ENCODE assay signal across 12 cellular contexts in the genomic region with DNA sequence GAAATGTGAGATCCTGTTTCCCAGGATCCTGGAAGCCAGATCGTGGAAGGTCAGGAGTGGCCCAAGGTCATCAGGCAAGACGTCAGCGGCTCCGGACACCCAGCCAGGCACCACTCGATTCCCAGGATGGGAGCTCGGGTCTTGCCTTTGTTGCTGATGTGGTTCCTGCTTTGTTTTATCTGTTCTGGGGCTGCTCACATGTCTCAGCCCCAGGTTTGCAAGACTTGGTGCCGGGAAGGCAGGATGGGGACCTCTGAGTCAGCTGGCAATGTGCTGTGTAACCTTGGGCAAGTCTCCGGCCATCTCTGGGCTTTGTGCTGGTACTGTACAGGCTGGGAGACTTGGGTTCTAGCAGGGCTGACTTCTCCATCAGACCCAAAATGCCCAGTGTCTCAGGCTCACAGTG. TPM values are rescaled to one million over a fixed set of nuclear protein-coding genes. Genes with fewer than 3 reads are reported as not detected.
DNase-seq lines count a peak whose midpoint lies in the region; ATAC-seq and TF ChIP-seq lines count a peak whose summit lies in the region.
"Had no signal": no experiment of that assay in that cellular context is flagged by ENCODE, and none has a peak within 500 bp of the region (broad histone marks: within the 10 kb centered on the region; RNA-seq: fewer than 3 reads in every experiment).

No MANE protein-coding gene starts in this region.

- H2BK12ac ChIP-seq in mesenchymal stem cell (ENCODE audit: low read length in 2 of 2): no peak overlapping the region

- peaks cover 15 to 20% of the 10 kb centered on the region in 2 donors for H3K36me3 Mint-ChIP-seq in activated naive CD4-positive, alpha-beta T cell treated with anti-CD3 and anti-CD28 coated beads, Interleukin-2, amount 50 U/mL, for 72 hours

- DNase-seq in NAMALWA (ENCODE audit: low spot score) (peak; percentile 50), mesenchymal stem cell (no peak), left ventricle myocardium inferior (no peak), posterior vena cava (ENCODE audit: low spot score) (no peak)
- DNase-seq in activated naive CD4-positive, alpha-beta T cell treated with anti-CD3 and anti-CD28 coated beads, Interleukin-2, amount 50 U/mL, for 72 hours (ENCODE audit: low spot score in 2 of 2): peak in 1 of 2 donors; percentile 70
- DNase-seq: endodermal cell, NCI-H2081 had no signal

- peak overlapping the region; percentile 90 to 100 (median 96) for H3K4me2 ChIP-seq in BLaER1 treated with 17β-estradiol and CSF1 and Interleukin-3, amounts not matched to agents 10 nM and 100 nM
- no peak overlapping the region for H3K4me2 ChIP-seq in mesenchymal stem cell (ENCODE audit: low read length, poor library complexity, severe bottlenecking)

- peak overlapping the region; percentile 66 to 87 (median 83); a peak in 20 of 22 replicates for H3K9ac ChIP-seq in BLaER1 treated with 17β-estradiol and CSF1 and Interleukin-3, amounts not matched to agents 10 nM and 100 nM
- no peak overlapping the region for H3K9ac ChIP-seq in mesenchymal stem cell (ENCODE audit: low read length)

- peak overlapping the region; percentile 92 to 98 for H3K27ac Mint-ChIP-seq in activated naive CD4-positive, alpha-beta T cell treated with anti-CD3 and anti-CD28 coated beads, Interleukin-2, amount 50 U/mL, for 72 hours
- H3K27ac Mint-ChIP-seq: endodermal cell had no signal

- no peak overlapping the region for H3K14ac ChIP-seq in mesenchymal stem cell (ENCODE audit: low read length in 2 of 2)

- no peaks in the 10 kb centered on the region for H3K9me3 ChIP-seq in BLaER1 treated with 17β-estradiol and CSF1 and Interleukin-3, amounts not matched to agents 10 nM and 100 nM (replicated peaks in 1 of 11)
- H3K9me3 ChIP-seq in mesenchymal stem cell (ENCODE audit: control insufficient read depth, low read length) (no peaks in the 10 kb centered on the region), left ventricle myocardium inferior (replicated peaks) (no peaks in the 10 kb centered on the region)
- H3K9me3 ChIP-seq: SJSA1 had no signal

- ATAC-seq in activated naive CD4-positive, alpha-beta T cell treated with anti-CD3 and anti-CD28 coated beads, Interleukin-2, amount 50 U/mL, for 72 hours: no peak
- no peak for ATAC-seq in GM18873 (IDR thresholded peaks at IDR 0.05; ENCODE audit: low FRiP score, unreplicated experiment)
- no peak for ATAC-seq in HG03139 (IDR thresholded peaks at IDR 0.05; ENCODE audit: unreplicated experiment)

- no peak overlapping the region for H2BK120ac ChIP-seq in mesenchymal stem cell (ENCODE audit: low read depth, low read length)

- peak overlapping the region; percentile 17 for H4K8ac ChIP-seq in mesenchymal stem cell (ENCODE audit: low read length)

- H2BK5ac ChIP-seq in mesenchymal stem cell (ENCODE audit: low read depth, low read length, poor library complexity, severe bottlenecking): no peak overlapping the region

- no peaks in the 10 kb centered on the region for H3K27me3 ChIP-seq in BLaER1 treated with 17β-estradiol and CSF1 and Interleukin-3, amounts not matched to agents 10 nM and 100 nM
- H3K27me3 ChIP-seq in mesenchymal stem cell (ENCODE audit: control insufficient read depth in 1 of 2, insufficient read depth in 1 of 2, low read length in 2 of 2) (peaks cover 0 to 7% of the 10 kb centered on the region in 2 experiments), left ventricle myocardium inferior (ENCODE audit: low read depth) (peaks cover 4% of the 10 kb centered on the region)

- H2AK5ac ChIP-seq in mesenchymal stem cell (ENCODE audit: low read length, severe bottlenecking): no peak overlapping the region

- no peaks in the 10 kb centered on the region for H3K79me1 ChIP-seq in mesenchymal stem cell (replicated peaks; ENCODE audit: low read length, poor library complexity, severe bottlenecking)

- H3K18ac ChIP-seq in mesenchymal stem cell (ENCODE audit: low read depth in 1 of 2, low read length in 2 of 2): no peak overlapping the region

- peak overlapping the region in 6 of 10 experiments; percentile 1 to 78 (median 64); a peak in 7 of 20 replicates for H3K4me3 ChIP-seq in BLaER1 treated with 17β-estradiol and CSF1 and Interleukin-3, amounts not matched to agents 10 nM and 100 nM
- H3K4me3 ChIP-seq in mesenchymal stem cell (ENCODE audit: insufficient read depth in 1 of 2, low read depth in 1 of 2, low read length in 2 of 2) (peak overlapping the region in 1 of 2 experiments; percentile 4), left ventricle myocardium inferior (no peak overlapping the region)
- H3K4me3 ChIP-seq: SJSA1 had no signal

- peaks cover 74 to 91% (median 85%) of the 10 kb centered on the region in 10 experiments for H3K4me1 ChIP-seq in BLaER1 treated with 17β-estradiol and CSF1 and Interleukin-3, amounts not matched to agents 10 nM and 100 nM
- H3K4me1 ChIP-seq in mesenchymal stem cell (ENCODE audit: control insufficient read depth, insufficient read depth, low read depth, low read length) (peaks cover 6% of the 10 kb centered on the region), left ventricle myocardium inferior (peaks cover 15% of the 10 kb centered on the region)

- intact Hi-C loops in left ventricle myocardium inferior (cut with micrococcal nuclease) (no loop called here), posterior vena cava (cut with DNase I) (no loop called here)

- no peak overlapping the region for H2AFZ ChIP-seq in mesenchymal stem cell (ENCODE audit: low read depth, low read length)

- TF ChIP-seq CTCF in left ventricle myocardium inferior (IDR thresholded peaks at IDR 0.05; ENCODE audit: borderline replicate concordance): no peak

- no peaks in the 10 kb centered on the region for H3K9me3 Mint-ChIP-seq in activated naive CD4-positive, alpha-beta T cell treated with anti-CD3 and anti-CD28 coated beads, Interleukin-2, amount 50 U/mL, for 72 hours
- H3K9me3 Mint-ChIP-seq: endodermal cell, neural crest cell had no signal

- no peak overlapping the region for H3K4ac ChIP-seq in mesenchymal stem cell (ENCODE audit: low read depth in 1 of 2, low read length in 2 of 2)

- H3K36me3 ChIP-seq in BLaER1 treated with 17β-estradiol and CSF1 and Interleukin-3, amounts not matched to agents 10 nM and 100 nM: peaks cover 0 to 8% (median 0%) of the 10 kb centered on the region in 11 experiments; a peak in 4 of 22 replicates
- H3K36me3 ChIP-seq in mesenchymal stem cell (ENCODE audit: control insufficient read depth in 1 of 2, insufficient read depth in 2 of 2, low read depth in 1 of 2, low read length in 2 of 2) (no peaks in the 10 kb centered on the region), left ventricle myocardium inferior (no peaks in the 10 kb centered on the region)
- H3K36me3 ChIP-seq: SJSA1 had no signal

- 55% methylated on average over 8 of the region's 8 CpGs for WGBS in mesenchymal stem cell

- H3K23ac ChIP-seq in mesenchymal stem cell (ENCODE audit: low read length in 2 of 2): no peak overlapping the region

- H4K20me1 ChIP-seq in BLaER1 treated with 17β-estradiol and CSF1 and Interleukin-3, amounts not matched to agents 10 nM and 100 nM: peaks cover 0 to 6% (median 0%) of the 10 kb centered on the region in 11 experiments; a peak in 3 of 22 replicates

- H2BK15ac ChIP-seq in mesenchymal stem cell (ENCODE audit: low read depth, poor library complexity, severe bottlenecking): no peak overlapping the region

- H4K91ac ChIP-seq in mesenchymal stem cell (ENCODE audit: low read length): no peak overlapping the region

- H3K27ac ChIP-seq in BLaER1 treated with 17β-estradiol and CSF1 and Interleukin-3, amounts not matched to agents 10 nM and 100 nM: peak overlapping the region; percentile 76 to 96 (median 92)
- H3K27ac ChIP-seq in mesenchymal stem cell (ENCODE audit: low read length, poor library complexity, severe bottlenecking) (no peak overlapping the region), left ventricle myocardium inferior (replicated peaks) (no peak overlapping the region)
- H3K27ac ChIP-seq: SJSA1 had no signal

RNA-seq across cellular contexts. Expression of a gene that starts 1.4 kb away (rescaled TPM):
- 10 to 100 TPM; 62.0 to 81.4 TPM for total RNA-seq in activated naive CD4-positive, alpha-beta T cell treated with anti-CD3 and anti-CD28 coated beads, Interleukin-2, amount 50 U/mL, for 72 hours
- polyA plus RNA-seq in mesenchymal stem cell (2013, experiment 1 of 2): 2.2 TPM
- polyA plus RNA-seq in mesenchymal stem cell (2013, experiment 2 of 2): 1.9 TPM
- total RNA-seq in left ventricle myocardium inferior: 0.71 TPM
- total RNA-seq in posterior vena cava: 1 to 10 TPM; 2.0 to 2.1 TPM

RNA-seq across cellular contexts. Expression of a gene that starts 30.6 kb away (rescaled TPM):
- 10 to 100 TPM; 57.8 to 65.8 TPM for total RNA-seq in activated naive CD4-positive, alpha-beta T cell treated with anti-CD3 and anti-CD28 coated beads, Interleukin-2, amount 50 U/mL, for 72 hours
- polyA plus RNA-seq in mesenchymal stem cell (2013, experiment 1 of 2): 30.5 TPM
- polyA plus RNA-seq in mesenchymal stem cell (2013, experiment 2 of 2): 31.4 TPM
- 21.4 TPM for total RNA-seq in left ventricle myocardium inferior
- 10 to 100 TPM; 50.8 to 57.0 TPM for total RNA-seq in posterior vena cava

RNA-seq across cellular contexts. Expression of a gene that starts 45.0 kb away (rescaled TPM):
- total RNA-seq in activated naive CD4-positive, alpha-beta T cell treated with anti-CD3 and anti-CD28 coated beads, Interleukin-2, amount 50 U/mL, for 72 hours: under 1 TPM; 0.30 to 0.41 TPM
- polyA plus RNA-seq in mesenchymal stem cell (2013, experiment 1 of 2): not detected
- not detected for polyA plus RNA-seq in mesenchymal stem cell (2013, experiment 2 of 2)
- total RNA-seq in left ventricle myocardium inferior (not detected), posterior vena cava (under 1 TPM in 1 of 2 donors, not detected in 1; 0.28 TPM)
- total RNA-seq: neural crest cell, SJSA1 had no signal

Comparison
In these comparisons a context has a peak if more than half of its experiments do, and no peak if none do; other contexts are left out.
1. H3K27ac ChIP-seq: peak in BLaER1 treated with 17β-estradiol and CSF1 and Interleukin-3, amounts not matched to agents 10 nM and 100 nM (11 of 11); none in mesenchymal stem cell (single experiment) and left ventricle myocardium inferior (single experiment).
2. RNA of a gene that starts 1.4 kb away (total RNA-seq): 62.0 to 81.4 TPM in activated naive CD4-positive, alpha-beta T cell treated with anti-CD3 and anti-CD28 coated beads, Interleukin-2, amount 50 U/mL, for 72 hours; 2.0 to 2.1 TPM in posterior vena cava and 0.71 TPM in left ventricle myocardium inferior (single experiment); every median in the first group is over 10 times any median in the second.